Comparison of ENCODE assay signal across 11 cellular contexts in the genomic region with DNA sequence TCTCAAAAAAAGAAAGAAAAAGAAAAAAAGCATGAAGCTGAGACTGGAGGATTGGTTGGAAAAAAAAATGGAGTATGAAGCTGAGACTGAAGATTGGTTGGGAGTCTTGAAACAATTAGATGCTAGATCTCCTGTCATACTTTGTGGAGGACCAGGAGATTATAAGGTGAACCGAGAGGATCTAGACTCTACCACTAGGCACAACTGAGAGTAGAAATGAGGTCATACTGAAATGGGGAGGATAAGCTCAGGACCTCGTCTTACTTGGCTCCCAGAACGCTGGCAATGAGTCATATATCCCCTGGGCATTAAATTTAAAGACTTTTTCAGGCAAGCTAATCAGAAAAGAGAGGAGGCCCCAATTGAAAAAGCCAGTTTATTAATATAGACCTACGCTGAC. TPM values are rescaled to one million over a fixed set of nuclear protein-coding genes. Genes with fewer than 3 reads are reported as not detected.
DNase-seq lines count a peak whose midpoint lies in the region; ATAC-seq and TF ChIP-seq lines count a peak whose summit lies in the region.
"Had no signal": no experiment of that assay in that cellular context is flagged by ENCODE, and none has a peak within 500 bp of the region (broad histone marks: within the 10 kb centered on the region; RNA-seq: fewer than 3 reads in every experiment).

No MANE protein-coding gene starts in this region.

- H2BK5ac ChIP-seq in mesenchymal stem cell (ENCODE audit: low read depth, low read length, poor library complexity, severe bottlenecking) = no peak overlapping the region

- no peaks in the 10 kb centered on the region for H3K9me3 Mint-ChIP-seq in T-cell

- H3K4me3 ChIP-seq in HCT116 (replicated peaks in 1 of 2; ENCODE audit: low read depth in 1 of 2, low read length in 2 of 2) = no peak overlapping the region
- H3K4me3 ChIP-seq in mesenchymal stem cell (ENCODE audit: insufficient read depth in 1 of 2, low read depth in 1 of 2, low read length in 2 of 2) = no peak overlapping the region
- H3K4me3 ChIP-seq: upper lobe of right lung had no signal

- H3K36me3 ChIP-seq in HCT116 (ENCODE audit: control insufficient read depth in 1 of 2, insufficient read depth in 2 of 2, low read length in 2 of 2) (no peaks in the 10 kb centered on the region), mesenchymal stem cell (ENCODE audit: control insufficient read depth in 1 of 2, insufficient read depth in 2 of 2, low read depth in 1 of 2, low read length in 2 of 2) (no peaks in the 10 kb centered on the region)
- H3K36me3 ChIP-seq: upper lobe of right lung had no signal

- no peak overlapping the region for H4K8ac ChIP-seq in mesenchymal stem cell (ENCODE audit: low read length)

- H2AK5ac ChIP-seq in mesenchymal stem cell (ENCODE audit: low read length, severe bottlenecking) = no peak overlapping the region

- POLR2A ChIA-PET in HCT116 (lab: Charles Lee) (no interaction called here), T-cell (lab: Charles Lee) (interaction anchor here (0.6 to 1.4 kb wide), 4 partner anchors 10 to 149 kb away, joined by 3 to 5 read pairs (median 4); no protein-coding TSS in a partner anchor)

- no peak overlapping the region for H2BK15ac ChIP-seq in mesenchymal stem cell (ENCODE audit: low read depth, poor library complexity, severe bottlenecking)

- H3K36me3 Mint-ChIP-seq in T-cell = no peaks in the 10 kb centered on the region

- H3K14ac ChIP-seq in mesenchymal stem cell (ENCODE audit: low read length in 2 of 2) = no peak overlapping the region

- H2BK12ac ChIP-seq in mesenchymal stem cell (ENCODE audit: low read length in 2 of 2) = no peak overlapping the region

- H3K23ac ChIP-seq in mesenchymal stem cell (ENCODE audit: low read length in 2 of 2) = no peak overlapping the region

- H3K9me3 ChIP-seq in HCT116 (ENCODE audit: control insufficient read depth in 1 of 2, insufficient read depth in 1 of 2, low read depth in 1 of 2, low read length in 2 of 2) = no peaks in the 10 kb centered on the region
- no peaks in the 10 kb centered on the region for H3K9me3 ChIP-seq in mesenchymal stem cell (ENCODE audit: control insufficient read depth, low read length)
- H3K9me3 ChIP-seq: upper lobe of right lung had no signal

- H3K4me1 Mint-ChIP-seq in T-cell = peaks cover 56 to 60% (median 58%) of the 10 kb centered on the region in 3 donors

- H3K9ac ChIP-seq in HCT116 (ENCODE audit: low read length) = no peak overlapping the region
- H3K9ac ChIP-seq in mesenchymal stem cell (ENCODE audit: low read length) = peak overlapping the region; percentile 67
- H3K9ac ChIP-seq: parathyroid adenoma had no signal

- intact Hi-C loops in HCT116 (cut with micrococcal nuclease) = no loop called here

- no peak for ATAC-seq in HCT116
- no peak for ATAC-seq in T-cell (replicated peaks in 1 of 4)
- no peak for ATAC-seq in HG02571 (IDR thresholded peaks at IDR 0.05; ENCODE audit: unreplicated experiment)
- ATAC-seq: upper lobe of right lung had no signal

- TF ChIP-seq POLR2A in HCT116 (IDR thresholded peaks at IDR 0.05; ENCODE audit: borderline replicate concordance, extremely low read depth, insufficient read depth, insufficient read length) = no peak

- H3K4ac ChIP-seq in mesenchymal stem cell (ENCODE audit: low read depth in 1 of 2, low read length in 2 of 2) = no peak overlapping the region

- H3K27me3 Mint-ChIP-seq in T-cell = no peaks in the 10 kb centered on the region

- H3K18ac ChIP-seq in mesenchymal stem cell (ENCODE audit: low read depth in 1 of 2, low read length in 2 of 2) = no peak overlapping the region

- TF ChIP-seq RAD21 in HCT116 (IDR thresholded peaks at IDR 0.05; ENCODE audit: low read depth) = no peak

- H3K79me2 ChIP-seq in HCT116 (ENCODE audit: insufficient read depth, low read length) = peaks cover 36% of the 10 kb centered on the region

- peak in 1 of 3 experiments; percentile 2; a peak in 1 of 6 replicates for TF ChIP-seq CTCF in HCT116 (IDR thresholded peaks at IDR 0.05 in 2 of 3, conservative IDR thresholded peaks at IDR 0.05 in 1 of 3; ENCODE audit: borderline replicate concordance in 1 of 3, insufficient read depth in 1 of 3, low read depth in 2 of 3, low read length in 2 of 3)

- no peak overlapping the region for H2AFZ ChIP-seq in HCT116 (ENCODE audit: low read depth, low read length, poor library complexity, severe bottlenecking)
- H2AFZ ChIP-seq in mesenchymal stem cell (ENCODE audit: low read depth, low read length) = no peak overlapping the region
- H2AFZ ChIP-seq: parathyroid adenoma had no signal

- peak overlapping the region; percentile 15 to 68 for H3K27ac Mint-ChIP-seq in T-cell

- CTCF ChIA-PET in HCT116 (lab: Charles Lee) (interaction anchor here (1.0 kb wide), 1 partner anchor 11 kb away, joined by 3 read pairs; no protein-coding TSS in a partner anchor), T-cell (lab: Charles Lee) (interaction anchor here (1.2 to 5.1 kb wide), 3 partner anchors 8 to 211 kb away, joined by 3 to 66 read pairs (median 3); no protein-coding TSS in a partner anchor)

- 33% methylated on average over 4 of the region's 4 CpGs for WGBS in mesenchymal stem cell

- H3K27me3 ChIP-seq in HCT116 (ENCODE audit: insufficient read depth, low read length) = no peaks in the 10 kb centered on the region
- H3K27me3 ChIP-seq in mesenchymal stem cell (ENCODE audit: control insufficient read depth in 1 of 2, insufficient read depth in 1 of 2, low read length in 2 of 2) = no peaks in the 10 kb centered on the region
- H3K27me3 ChIP-seq: upper lobe of right lung had no signal

- peak; percentile 34 for DNase-seq in D341Med (ENCODE audit: low spot score)
- peak; percentile 46 for DNase-seq in HCT116 (ENCODE audit: low read depth, low spot score)
- no peak for DNase-seq in T-cell
- peak; percentile 73 for DNase-seq in mesenchymal stem cell
- DNase-seq in inferior parietal cortex (ENCODE audit: extremely low spot score) = no peak
- DNase-seq in NK-92 treated with Interleukin-12 subunit alpha and Interleukin-12 subunit beta, amount 100 ng/mL, for 24 hours (lab: John Stamatoyannopoulos, UW) = no peak
- DNase-seq in activated CD4-positive, CD25-positive, alpha-beta regulatory T cell (lab: John Stamatoyannopoulos, UW) = no peak
- DNase-seq: T-helper 2 cell, upper lobe of right lung had no signal

- peaks cover 10 to 49% of the 10 kb centered on the region in 2 experiments for H3K4me1 ChIP-seq in HCT116 (ENCODE audit: control insufficient read depth in 1 of 2, insufficient read depth in 2 of 2, low read length in 2 of 2)
- peaks cover 3% of the 10 kb centered on the region for H3K4me1 ChIP-seq in mesenchymal stem cell (ENCODE audit: control insufficient read depth, insufficient read depth, low read depth, low read length)

- H3K79me1 ChIP-seq in mesenchymal stem cell (replicated peaks; ENCODE audit: low read length, poor library complexity, severe bottlenecking) = peaks cover 18% of the 10 kb centered on the region

- no peak overlapping the region for H3K27ac ChIP-seq in HCT116 (ENCODE audit: low read depth, low read length)
- peak overlapping the region; percentile 5 for H3K27ac ChIP-seq in mesenchymal stem cell (ENCODE audit: low read length, poor library complexity, severe bottlenecking)
- H3K27ac ChIP-seq: parathyroid adenoma, upper lobe of right lung had no signal

- no peaks in the 10 kb centered on the region for H4K20me1 ChIP-seq in HCT116 (ENCODE audit: insufficient read depth)

- H3K4me2 ChIP-seq in HCT116 (ENCODE audit: low read length) (peak overlapping the region; percentile 31), mesenchymal stem cell (ENCODE audit: low read length, poor library complexity, severe bottlenecking) (no peak overlapping the region)

- no peak overlapping the region for H3K4me3 Mint-ChIP-seq in T-cell

- H4K91ac ChIP-seq in mesenchymal stem cell (ENCODE audit: low read length) = no peak overlapping the region

- BruUV-seq in HCT116 (replicated peaks; lab: Mats Ljungman, UMichigan) = no TSS peak

- H2BK120ac ChIP-seq in mesenchymal stem cell (ENCODE audit: low read depth, low read length) = no peak overlapping the region

- H3K9me2 ChIP-seq in HCT116 (ENCODE audit: insufficient read depth) = no peaks in the 10 kb centered on the region

- RAD21 ChIA-PET in HCT116 (lab: Charles Lee; ENCODE audit: low non-redundant PET in 1 of 2, low total read pairs in 2 of 2, uncharacterized antibody in 2 of 2, unreplicated experiment in 2 of 2) = no interaction called here

TF ChIP-seq in HCT116, 20 proteins besides CTCF, POLR2A, EP300 and RAD21:
- TF ChIP-seq CBX3 (IDR thresholded peaks at IDR 0.05; ENCODE audit: low read depth) = no peak
- TF ChIP-seq FOSL1 (IDR thresholded peaks at IDR 0.05; ENCODE audit: low read depth) = peak; percentile 40; the same call in 1 of the 2 replicates
- TF ChIP-seq POLR2AphosphoS5 (IDR thresholded peaks at IDR 0.05; ENCODE audit: low read depth, low read length) = peak; percentile 31; the same call in 1 of the 2 replicates
- TF ChIP-seq JUND (IDR thresholded peaks at IDR 0.05) = peak; percentile 39; the same call in 1 of the 2 replicates
TF ChIP-seq in HCT116: peak in this region for 3.

RNA-seq across cellular contexts. Expression of gene ORC2, which starts 3.3 kb away (rescaled TPM):
- total RNA-seq in HCT116 (2021; ENCODE audit: unreplicated experiment) (51.9 TPM), T-cell (10 to 100 TPM; 29.9 to 52.4 (median 50.6) TPM)
- polyA plus RNA-seq in HCT116 (2012) = 9.1 and 16.3 TPM in 2 replicates
- polyA plus RNA-seq in mesenchymal stem cell (2013, experiment 1 of 2) = 6.7 TPM
- 6.4 TPM for polyA plus RNA-seq in mesenchymal stem cell (2013, experiment 2 of 2)

Comparison
In these comparisons a context has a peak if more than half of its experiments do, and no peak if none do; other contexts are left out.
1. DNase-seq: peak in D341Med (single experiment), HCT116 (single experiment) and mesenchymal stem cell (single experiment); none in T-cell (0 of 34), inferior parietal cortex (single experiment), NK-92 treated with Interleukin-12 subunit alpha and Interleukin-12 subunit beta, amount 100 ng/mL, for 24 hours (single experiment) and activated CD4-positive, CD25-positive, alpha-beta regulatory T cell (0 of 4).